ENCODE assay signal across 8 cellular contexts in the genomic region with DNA sequence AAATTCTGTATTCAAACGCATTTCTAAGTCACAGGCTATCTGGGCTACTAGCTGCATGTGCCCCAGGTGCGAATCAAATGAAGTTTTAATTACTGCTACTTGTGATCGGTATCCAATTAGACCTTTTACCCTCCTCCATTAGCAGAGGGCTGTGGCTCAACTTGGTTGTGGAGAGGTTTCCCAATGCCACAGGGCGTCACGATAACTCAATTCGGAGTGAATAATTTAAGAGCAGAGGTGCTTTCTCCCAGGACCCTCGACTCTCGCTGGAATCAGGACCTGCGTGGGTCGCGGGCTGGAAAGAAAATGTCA. TPM values are rescaled to one million over a fixed set of nuclear protein-coding genes. Genes with fewer than 3 reads are reported as not detected.
DNase-seq lines count a peak whose midpoint lies in the region; ATAC-seq and TF ChIP-seq lines count a peak whose summit lies in the region.

No MANE protein-coding gene starts in this region.

- TF ChIP-seq CTCF in colonic mucosa (IDR thresholded peaks at IDR 0.05), result no peak

- intact Hi-C loops in colonic mucosa (cut with DNase I), result no loop called here

- H3K9me3 ChIP-seq in colonic mucosa (no peaks in the 10 kb centered on the region), muscle layer of duodenum (ENCODE audit: control insufficient read depth in 1 of 2, low read length in 2 of 2) (no peaks in the 10 kb centered on the region)

- H3K36me3 ChIP-seq in H7 (replicated peaks; ENCODE audit: control insufficient read depth, insufficient read depth, low read length) (no peaks in the 10 kb centered on the region), colonic mucosa (no peaks in the 10 kb centered on the region), muscle layer of duodenum (ENCODE audit: control insufficient read depth in 1 of 2, insufficient read depth in 2 of 2, low read length in 2 of 2) (peaks cover 3 to 10% of the 10 kb centered on the region in 2 donors)

- peak; percentile 6 for ATAC-seq in GM18508 (IDR thresholded peaks at IDR 0.05; ENCODE audit: insufficient read depth, unreplicated experiment)

- H3K9ac ChIP-seq in colonic mucosa (ENCODE audit: low read depth in 2 of 2, low read length in 2 of 2), result peak overlapping the region; percentile 67 to 83

- DNase-seq in H7 (no peak), MV-4-11 (lab: John Stamatoyannopoulos, UW) (peak; percentile 48), colonic mucosa (no peak), middle frontal gyrus (ENCODE audit: extremely low spot score, low spot score) (no peak), dedifferentiated amniotic fluid mesenchymal stem cell (ENCODE audit: extremely low spot score) (no peak), iPS-NIHi11 (ENCODE audit: low spot score) (no peak)

- H3K27ac ChIP-seq in colonic mucosa (peak overlapping the region; percentile 97), muscle layer of duodenum (ENCODE audit: low read length) (peak overlapping the region; percentile 93)

- H3K27me3 ChIP-seq in H7 (ENCODE audit: control insufficient read depth, insufficient read depth, low read length), result no peaks in the 10 kb centered on the region; the same call in 1 of the 2 replicates
- no peaks in the 10 kb centered on the region for H3K27me3 ChIP-seq in colonic mucosa
- H3K27me3 ChIP-seq in muscle layer of duodenum (ENCODE audit: low read depth, low read length), result no peaks in the 10 kb centered on the region

- peak overlapping the region; percentile 60 for H3K4me3 ChIP-seq in H7 (ENCODE audit: insufficient read depth, low read depth, low read length)
- H3K4me3 ChIP-seq in colonic mucosa, result peak overlapping the region; percentile 58
- peak overlapping the region; percentile 68 to 74 for H3K4me3 ChIP-seq in muscle layer of duodenum (ENCODE audit: low read depth in 1 of 2, low read length in 2 of 2)

- H3K4me1 ChIP-seq in colonic mucosa (peaks cover 5% of the 10 kb centered on the region), muscle layer of duodenum (ENCODE audit: control insufficient read depth in 1 of 2, insufficient read depth in 2 of 2, low read length in 2 of 2) (peaks cover 7 to 8% of the 10 kb centered on the region in 2 donors)

RNA-seq across cellular contexts. Expression of a gene that starts 0.6 kb away (rescaled TPM):
- 11.0 and 11.3 TPM in 2 replicates for total RNA-seq in H7 (2014; rRNA removed; shearing (Covaris generic))
- total RNA-seq in colonic mucosa, result 10 to 100 TPM; 12.9 to 15.5 TPM
